In genomic region chr11:102179366-102179765, GRCh38 we compare ENCODE assay signal across 1 cellular context.
A peak's percentile ranks its signal among the peaks of the same experiment; 100 is the strongest.
TF ChIP-seq lines count a peak whose summit lies in the region.

No MANE protein-coding gene starts in this region.

TF ChIP-seq in HepG2, 621 proteins besides CTCF, POLR2A, EP300 and RAD21:
- TF ChIP-seq MBNL3 (CRISPR knock-in tag; conservative IDR thresholded peaks at IDR 0.05) = no peak
- TF ChIP-seq TEAD3 (CRISPR knock-in tag; optimal IDR thresholded peaks at IDR 0.05; ENCODE audit: borderline replicate concordance) = peak; percentile 76
- no peak for TF ChIP-seq KLF11 (CRISPR knock-in tag; IDR thresholded peaks at IDR 0.05)
- TF ChIP-seq ZSCAN22 (CRISPR knock-in tag; IDR thresholded peaks at IDR 0.05) = no peak
- TF ChIP-seq ZBTB21 (CRISPR knock-in tag; IDR thresholded peaks at IDR 0.05) = no peak
- 0 out of 2 replicates have a peak, but pooled peaks have one; percentile 16 for TF ChIP-seq TFE3 (CRISPR knock-in tag; IDR thresholded peaks at IDR 0.05)
- TF ChIP-seq ZFP41 (CRISPR knock-in tag; IDR thresholded peaks at IDR 0.05; ENCODE audit: borderline replicate concordance) = no peak
- TF ChIP-seq ZNF687 (CRISPR knock-in tag; IDR thresholded peaks at IDR 0.05) = no peak
- TF ChIP-seq NFATC3 (CRISPR knock-in tag; IDR thresholded peaks at IDR 0.05) = no peak
- TF ChIP-seq ZNF639 (CRISPR knock-in tag; conservative IDR thresholded peaks at IDR 0.05) = no peak
- no peak for TF ChIP-seq BCL3 (CRISPR knock-in tag; IDR thresholded peaks at IDR 0.05)
- no peak for TF ChIP-seq CEBPB (IDR thresholded peaks at IDR 0.05; ENCODE audit: borderline replicate concordance, low read depth, low read length)
- no peak for TF ChIP-seq SIX4 (CRISPR knock-in tag; IDR thresholded peaks at IDR 0.05)
- no peak for TF ChIP-seq ERF (CRISPR knock-in tag; IDR thresholded peaks at IDR 0.05)
- TF ChIP-seq MED8 (CRISPR knock-in tag; IDR thresholded peaks at IDR 0.05; ENCODE audit: insufficient replicate concordance) = no peak
- no peak for TF ChIP-seq ZBED4 (CRISPR knock-in tag; IDR thresholded peaks at IDR 0.05; ENCODE audit: borderline replicate concordance)
- peak; percentile 38 for TF ChIP-seq RBM22 (optimal IDR thresholded peaks at IDR 0.05; ENCODE audit: low read length)
- no peak for TF ChIP-seq HNRNPLL (IDR thresholded peaks at IDR 0.05; ENCODE audit: low read depth, low read length, poor library complexity, severe bottlenecking)
- TF ChIP-seq AHDC1 (CRISPR knock-in tag; IDR thresholded peaks at IDR 0.05; ENCODE audit: borderline replicate concordance) = no peak
- no peak for TF ChIP-seq TIGD3 (CRISPR knock-in tag; IDR thresholded peaks at IDR 0.05; ENCODE audit: borderline replicate concordance)
- TF ChIP-seq NFYC (CRISPR knock-in tag; IDR thresholded peaks at IDR 0.05) = no peak
- TF ChIP-seq BORCS8-MEF2B (CRISPR knock-in tag; IDR thresholded peaks at IDR 0.05) = no peak
- 0 out of 2 replicates have a peak, but pooled peaks have one; percentile 18 for TF ChIP-seq ETV5 (CRISPR knock-in tag; IDR thresholded peaks at IDR 0.05; ENCODE audit: borderline replicate concordance)
- TF ChIP-seq ZFP90 (CRISPR knock-in tag; IDR thresholded peaks at IDR 0.05; ENCODE audit: borderline replicate concordance) = no peak
